31 cellular contexts compared by ENCODE assay signal in the genomic region with DNA sequence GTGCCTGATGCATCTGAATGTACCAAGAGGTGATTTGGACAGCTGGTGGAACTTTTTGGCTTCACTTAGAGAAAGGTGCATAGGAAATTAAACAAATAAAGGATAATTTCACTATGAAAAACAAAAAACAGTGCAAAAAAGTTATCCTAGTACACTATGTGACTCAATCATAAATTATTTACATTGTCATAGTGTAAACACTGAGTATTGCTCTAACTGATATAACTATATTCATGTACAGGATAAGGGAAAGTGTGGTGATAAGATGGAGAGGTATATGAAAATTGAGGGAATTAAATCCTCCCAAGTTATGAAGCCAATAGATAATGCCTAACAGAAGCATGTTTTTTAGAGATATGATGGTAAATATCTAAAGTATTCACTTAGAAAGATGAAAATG. TPM values are rescaled to one million over a fixed set of nuclear protein-coding genes. Genes with fewer than 3 reads are reported as not detected.
"Had no signal": no experiment of that assay in that cellular context is flagged by ENCODE, and none has a peak within 500 bp of the region (broad histone marks: within the 10 kb centered on the region; RNA-seq: fewer than 3 reads in every experiment).

No MANE protein-coding gene starts in this region.

- H3K9ac ChIP-seq: neural progenitor cell, parathyroid adenoma had no signal

- H3K36me3 ChIP-seq: neural progenitor cell, ovary, right lobe of liver, sigmoid colon, stomach, thoracic aorta, thyroid gland, tibial nerve, upper lobe of left lung, vagina had no signal

- H3K4me2 ChIP-seq: neural progenitor cell had no signal

- H3K9me3 Mint-ChIP-seq: nephron; stimulated activated naive B cell treated with anti-CD40 and anti-IgM and Interleukin-4, amounts not matched to agents 10 μg/mL and 1 μg/mL and 100 μg/mL, for 72 hours; stimulated activated naive CD8-positive, alpha-beta T cell treated with anti-CD3 and anti-CD28 coated beads, Interleukin-15, Interleukin-2, amounts not matched to agents 100 ng/mL and 50 ng/mL, for 24 hours had no signal

- H3K9me3 ChIP-seq: ovary, psoas muscle, right lobe of liver, sigmoid colon, thoracic aorta, thyroid gland, tibial nerve, upper lobe of left lung, vagina had no signal

- H3K36me3 Mint-ChIP-seq: neural progenitor cell; stimulated activated effector memory CD8-positive, alpha-beta T cell treated with anti-CD3 and anti-CD28 coated beads, Interleukin-12 subunit alpha, Interleukin-12 subunit beta, amount 100 ng/mL, for 72 hours; stimulated activated naive B cell treated with anti-CD40 and anti-IgM and Interleukin-4, amounts not matched to agents 10 μg/mL and 1 μg/mL and 100 μg/mL, for 72 hours had no signal

- H3K4me3 Mint-ChIP-seq: nephron; neural progenitor cell; stimulated activated effector memory CD8-positive, alpha-beta T cell treated with anti-CD3 and anti-CD28 coated beads, Interleukin-12 subunit alpha, Interleukin-12 subunit beta, amount 100 ng/mL, for 72 hours; stimulated activated naive B cell treated with anti-CD40 and anti-IgM and Interleukin-4, amounts not matched to agents 10 μg/mL and 1 μg/mL and 100 μg/mL, for 72 hours; stimulated activated naive CD8-positive, alpha-beta T cell treated with anti-CD3 and anti-CD28 coated beads, Interleukin-15, Interleukin-2, amounts not matched to agents 100 ng/mL and 50 ng/mL, for 24 hours had no signal

- H3K27me3 Mint-ChIP-seq: progenitor cell of endocrine pancreas; stimulated activated naive B cell treated with anti-CD40 and anti-IgM and Interleukin-4, amounts not matched to agents 10 μg/mL and 1 μg/mL and 100 μg/mL, for 72 hours had no signal

- H3K27ac ChIP-seq: neural progenitor cell, ovary, parathyroid adenoma, psoas muscle, right lobe of liver, sigmoid colon, stomach, thoracic aorta, thyroid gland, tibial nerve, upper lobe of left lung, vagina had no signal

- H3K27ac Mint-ChIP-seq: nephron; neural progenitor cell; progenitor cell of endocrine pancreas; stimulated activated effector memory CD8-positive, alpha-beta T cell treated with anti-CD3 and anti-CD28 coated beads, Interleukin-12 subunit alpha, Interleukin-12 subunit beta, amount 100 ng/mL, for 72 hours; stimulated activated naive B cell treated with anti-CD40 and anti-IgM and Interleukin-4, amounts not matched to agents 10 μg/mL and 1 μg/mL and 100 μg/mL, for 72 hours; stimulated activated naive CD8-positive, alpha-beta T cell treated with anti-CD3 and anti-CD28 coated beads, Interleukin-15, Interleukin-2, amounts not matched to agents 100 ng/mL and 50 ng/mL, for 24 hours had no signal

- H3K4me3 ChIP-seq: neural progenitor cell, ovary, psoas muscle, right lobe of liver, sigmoid colon, stomach, thoracic aorta, thyroid gland, tibial nerve, upper lobe of left lung, vagina had no signal

- ATAC-seq: psoas muscle; right cardiac atrium; right lobe of liver; stimulated activated effector memory CD8-positive, alpha-beta T cell treated with anti-CD3 and anti-CD28 coated beads, Interleukin-12 subunit alpha, Interleukin-12 subunit beta, amount 100 ng/mL, for 72 hours; stimulated activated naive B cell treated with anti-CD40 and anti-IgM and Interleukin-4, amounts not matched to agents 10 μg/mL and 1 μg/mL and 100 μg/mL, for 72 hours had no signal

- DNase-seq: occipital lobe; ovary; posterior cingulate gyrus; psoas muscle; right cardiac atrium; right lobe of liver; sigmoid colon; small intestine; stimulated activated CD4-positive, alpha-beta T cell treated with anti-CD3 and anti-CD28 coated beads, Interleukin-15, amount 100 ng/mL, for 24 hours; stimulated activated CD4-positive, alpha-beta T cell treated with anti-CD3 and anti-CD28 coated beads, Interleukin-2, amount 100 ng/mL, for 24 hours; stimulated activated CD4-positive, alpha-beta T cell treated with anti-CD3 and anti-CD28 coated beads, Interleukin-2, amount 100 ng/mL, for 48 hours; stimulated activated CD4-positive, alpha-beta T cell treated with anti-CD3 and anti-CD28 coated beads, Interleukin-4, amount 100 ng/mL, for 24 hours; stimulated activated naive B cell treated with anti-CD40 and anti-IgM and Interleukin-4, amounts not matched to agents 10 μg/mL and 1 μg/mL and 100 μg/mL, for 72 hours; stimulated activated naive CD4-positive, alpha-beta T cell treated with Interleukin-2 at 50 U/mL for 16 hours; stomach; thyroid gland; trophoblast cell; upper lobe of left lung had no signal

- H3K27me3 ChIP-seq: neural progenitor cell, ovary, right lobe of liver, sigmoid colon, stomach, thyroid gland, tibial nerve, upper lobe of left lung, vagina had no signal

- FAIRE-seq: small intestine, urothelium cell line had no signal

- H3K4me1 Mint-ChIP-seq: nephron; stimulated activated effector memory CD8-positive, alpha-beta T cell treated with anti-CD3 and anti-CD28 coated beads, Interleukin-12 subunit alpha, Interleukin-12 subunit beta, amount 100 ng/mL, for 72 hours; stimulated activated naive B cell treated with anti-CD40 and anti-IgM and Interleukin-4, amounts not matched to agents 10 μg/mL and 1 μg/mL and 100 μg/mL, for 72 hours had no signal

- H3K4me1 ChIP-seq: neural progenitor cell, parathyroid adenoma, psoas muscle, right lobe of liver, sigmoid colon, stomach, thyroid gland, tibial nerve, upper lobe of left lung, vagina had no signal

RNA-seq across cellular contexts. Expression of a gene that starts 50.2 kb away (rescaled TPM):
- total RNA-seq: osteoblast, psoas muscle, right lobe of liver, skeletal muscle tissue, subcutaneous adipose tissue, thyroid gland had no signal
